In the genomic region with DNA sequence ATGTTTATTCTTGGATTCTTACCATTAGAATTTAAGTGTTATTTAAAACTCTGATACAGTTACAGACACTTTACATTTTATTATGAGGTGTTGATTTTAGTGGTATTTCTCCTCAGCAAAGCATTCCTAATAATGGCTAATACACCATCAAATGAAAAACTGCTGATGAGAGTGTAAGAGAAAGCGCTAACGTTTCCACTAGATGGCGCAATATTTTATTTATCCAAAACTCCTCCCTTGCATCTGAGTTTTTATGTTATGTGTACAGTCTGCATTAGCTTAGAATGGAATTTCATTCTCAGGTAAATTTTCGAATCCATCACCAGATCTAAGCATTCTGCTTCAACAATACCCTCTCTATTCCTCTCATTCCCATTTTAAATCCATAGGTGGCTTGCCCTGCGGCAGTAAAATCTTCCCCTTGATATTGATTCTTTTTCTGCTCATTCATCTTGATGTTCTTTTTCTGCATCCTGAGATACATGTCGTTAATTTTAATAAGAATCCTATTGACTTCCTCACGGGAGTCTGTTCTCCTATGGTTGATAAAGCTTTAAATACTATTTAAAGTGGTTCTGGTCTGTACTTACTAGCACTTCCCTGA, we compare ENCODE assay signal across 9 cellular contexts. TPM values are rescaled to one million over a fixed set of nuclear protein-coding genes. Genes with fewer than 3 reads are reported as not detected.
DNase-seq lines count a peak whose midpoint lies in the region; ATAC-seq and TF ChIP-seq lines count a peak whose summit lies in the region.
"Had no signal": no experiment of that assay in that cellular context is flagged by ENCODE, and none has a peak within 500 bp of the region (broad histone marks: within the 10 kb centered on the region; RNA-seq: fewer than 3 reads in every experiment).

No MANE protein-coding gene starts in this region.

- no peak overlapping the region for H3K4me3 ChIP-seq in Peyer's patch
- H3K4me3 ChIP-seq in esophagus muscularis mucosa: no peak overlapping the region
- no peak overlapping the region for H3K4me3 ChIP-seq in neural progenitor cell

- no peaks in the 10 kb centered on the region for H3K27me3 ChIP-seq in Peyer's patch
- no peaks in the 10 kb centered on the region for H3K27me3 ChIP-seq in esophagus muscularis mucosa
- no peaks in the 10 kb centered on the region for H3K27me3 ChIP-seq in neural progenitor cell

- TF ChIP-seq EP300 in Ishikawa (IDR thresholded peaks at IDR 0.05; ENCODE audit: borderline replicate concordance) (no peak), esophagus muscularis mucosa (IDR thresholded peaks at IDR 0.05) (no peak)

- peaks cover 3% of the 10 kb centered on the region for H3F3A ChIP-seq in neural progenitor cell (ENCODE audit: low read depth)

- peak; percentile 90 for ATAC-seq in GM21737 (IDR thresholded peaks at IDR 0.05; ENCODE audit: unreplicated experiment)
- no peak for ATAC-seq in HG03025 (IDR thresholded peaks at IDR 0.05; ENCODE audit: low FRiP score, unreplicated experiment)

- no peak overlapping the region for H3K4me2 ChIP-seq in neural progenitor cell

- no peaks in the 10 kb centered on the region for H3K36me3 Mint-ChIP-seq in neural progenitor cell
- H3K36me3 Mint-ChIP-seq: activated naive CD8-positive, alpha-beta T cell had no signal

- H3K9me3 ChIP-seq in Peyer's patch (no peaks in the 10 kb centered on the region), esophagus muscularis mucosa (no peaks in the 10 kb centered on the region), neural progenitor cell (ENCODE audit: low read depth) (no peaks in the 10 kb centered on the region)

- no peak overlapping the region for H3K4me3 Mint-ChIP-seq in neural progenitor cell
- H3K4me3 Mint-ChIP-seq: activated naive CD8-positive, alpha-beta T cell had no signal

- 17% methylated on average over 7 of the region's 7 CpGs for WGBS in esophagus muscularis mucosa

- TF ChIP-seq POLR2A in Peyer's patch (IDR thresholded peaks at IDR 0.05) (no peak), esophagus muscularis mucosa (IDR thresholded peaks at IDR 0.05; ENCODE audit: low read depth) (no peak)

- DNase-seq in NOMO-1 treated with DMSO at 0.1 percent for 48 hours (lab: John Stamatoyannopoulos, UW; ENCODE audit: unreplicated experiment): peak; percentile 19
- DNase-seq in NOMO-1 treated with dmso at 0.1 percent for 144 hours (lab: John Stamatoyannopoulos, UW; ENCODE audit: unreplicated experiment): no peak
- DNase-seq in Peyer's patch: no peak
- DNase-seq in esophagus muscularis mucosa (ENCODE audit: extremely low spot score): no peak
- DNase-seq in neural progenitor cell (ENCODE audit: low spot score): peak; percentile 61

- H2AFZ ChIP-seq in neural progenitor cell (replicated peaks): peak overlapping the region; percentile 20

- H3K79me2 ChIP-seq in neural progenitor cell (ENCODE audit: low read depth): no peaks in the 10 kb centered on the region

- no peaks in the 10 kb centered on the region for H4K20me1 ChIP-seq in neural progenitor cell (ENCODE audit: low read depth)

- no peaks in the 10 kb centered on the region for H3K27me3 Mint-ChIP-seq in neural progenitor cell (ENCODE audit: insufficient read depth, low read depth)

- intact Hi-C loops in esophagus muscularis mucosa (cut with DNase I): loop anchor here (2.0 kb wide), 1 partner anchor 16 kb away; no protein-coding TSS in a partner anchor

- no peaks in the 10 kb centered on the region for H3K9me3 Mint-ChIP-seq in neural progenitor cell

- H3K36me3 ChIP-seq in Peyer's patch (peaks cover 0 to 6% (median 0%) of the 10 kb centered on the region in 3 donors), esophagus muscularis mucosa (no peaks in the 10 kb centered on the region), neural progenitor cell (no peaks in the 10 kb centered on the region)

- no peak overlapping the region for H3K27ac Mint-ChIP-seq in neural progenitor cell
- H3K27ac Mint-ChIP-seq: activated naive CD8-positive, alpha-beta T cell had no signal

- no peak overlapping the region for H3K9ac ChIP-seq in neural progenitor cell

- H3K4me1 ChIP-seq in Peyer's patch (no peaks in the 10 kb centered on the region), esophagus muscularis mucosa (no peaks in the 10 kb centered on the region), neural progenitor cell (no peaks in the 10 kb centered on the region)

- TF ChIP-seq CTCF in Peyer's patch (IDR thresholded peaks at IDR 0.05) (peak in 5 of 6 experiments; percentile 28 to 67 (median 65)), esophagus muscularis mucosa (IDR thresholded peaks at IDR 0.05) (peak; percentile 60 to 72 (median 71)), neural progenitor cell (IDR thresholded peaks at IDR 0.05) (peak; percentile 83)

- no peaks in the 10 kb centered on the region for H3K4me1 Mint-ChIP-seq in neural progenitor cell

- H3K27ac ChIP-seq in Peyer's patch (no peak overlapping the region), esophagus muscularis mucosa (replicated peaks in 1 of 4) (no peak overlapping the region), neural progenitor cell (no peak overlapping the region)

- peak; percentile 39; the same call in 1 of the 2 replicates for TF ChIP-seq RAD21 in Ishikawa (IDR thresholded peaks at IDR 0.05; ENCODE audit: low read depth)

TF ChIP-seq in Ishikawa, 13 proteins besides CTCF, POLR2A, EP300 and RAD21:
- TF ChIP-seq, protein P1, sequence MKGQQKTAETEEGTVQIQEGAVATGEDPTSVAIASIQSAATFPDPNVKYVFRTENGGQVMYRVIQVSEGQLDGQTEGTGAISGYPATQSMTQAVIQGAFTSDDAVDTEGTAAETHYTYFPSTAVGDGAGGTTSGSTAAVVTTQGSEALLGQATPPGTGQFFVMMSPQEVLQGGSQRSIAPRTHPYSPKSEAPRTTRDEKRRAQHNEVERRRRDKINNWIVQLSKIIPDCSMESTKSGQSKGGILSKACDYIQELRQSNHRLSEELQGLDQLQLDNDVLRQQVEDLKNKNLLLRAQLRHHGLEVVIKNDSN (IDR thresholded peaks at IDR 0.05): no peak
- TF ChIP-seq NFIC (IDR thresholded peaks at IDR 0.05) (no peak), CREB1 (IDR thresholded peaks at IDR 0.05; ENCODE audit: low read depth) (no peak), ZBTB7A (IDR thresholded peaks at IDR 0.05; ENCODE audit: low read depth) (no peak), TAF1 (IDR thresholded peaks at IDR 0.05; ENCODE audit: low read depth) (no peak), TCF12 (IDR thresholded peaks at IDR 0.05; ENCODE audit: low read depth) (no peak), CEBPB (IDR thresholded peaks at IDR 0.05) (no peak), EGR1 (IDR thresholded peaks at IDR 0.05) (no peak), YY1 (IDR thresholded peaks at IDR 0.05; ENCODE audit: low read depth) (no peak), TEAD4 (IDR thresholded peaks at IDR 0.05) (no peak)
- TF ChIP-seq, protein P2, sequence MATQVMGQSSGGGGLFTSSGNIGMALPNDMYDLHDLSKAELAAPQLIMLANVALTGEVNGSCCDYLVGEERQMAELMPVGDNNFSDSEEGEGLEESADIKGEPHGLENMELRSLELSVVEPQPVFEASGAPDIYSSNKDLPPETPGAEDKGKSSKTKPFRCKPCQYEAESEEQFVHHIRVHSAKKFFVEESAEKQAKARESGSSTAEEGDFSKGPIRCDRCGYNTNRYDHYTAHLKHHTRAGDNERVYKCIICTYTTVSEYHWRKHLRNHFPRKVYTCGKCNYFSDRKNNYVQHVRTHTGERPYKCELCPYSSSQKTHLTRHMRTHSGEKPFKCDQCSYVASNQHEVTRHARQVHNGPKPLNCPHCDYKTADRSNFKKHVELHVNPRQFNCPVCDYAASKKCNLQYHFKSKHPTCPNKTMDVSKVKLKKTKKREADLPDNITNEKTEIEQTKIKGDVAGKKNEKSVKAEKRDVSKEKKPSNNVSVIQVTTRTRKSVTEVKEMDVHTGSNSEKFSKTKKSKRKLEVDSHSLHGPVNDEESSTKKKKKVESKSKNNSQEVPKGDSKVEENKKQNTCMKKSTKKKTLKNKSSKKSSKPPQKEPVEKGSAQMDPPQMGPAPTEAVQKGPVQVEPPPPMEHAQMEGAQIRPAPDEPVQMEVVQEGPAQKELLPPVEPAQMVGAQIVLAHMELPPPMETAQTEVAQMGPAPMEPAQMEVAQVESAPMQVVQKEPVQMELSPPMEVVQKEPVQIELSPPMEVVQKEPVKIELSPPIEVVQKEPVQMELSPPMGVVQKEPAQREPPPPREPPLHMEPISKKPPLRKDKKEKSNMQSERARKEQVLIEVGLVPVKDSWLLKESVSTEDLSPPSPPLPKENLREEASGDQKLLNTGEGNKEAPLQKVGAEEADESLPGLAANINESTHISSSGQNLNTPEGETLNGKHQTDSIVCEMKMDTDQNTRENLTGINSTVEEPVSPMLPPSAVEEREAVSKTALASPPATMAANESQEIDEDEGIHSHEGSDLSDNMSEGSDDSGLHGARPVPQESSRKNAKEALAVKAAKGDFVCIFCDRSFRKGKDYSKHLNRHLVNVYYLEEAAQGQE (IDR thresholded peaks at IDR 0.05; ENCODE audit: low read depth): no peak
- TF ChIP-seq, protein P3, sequence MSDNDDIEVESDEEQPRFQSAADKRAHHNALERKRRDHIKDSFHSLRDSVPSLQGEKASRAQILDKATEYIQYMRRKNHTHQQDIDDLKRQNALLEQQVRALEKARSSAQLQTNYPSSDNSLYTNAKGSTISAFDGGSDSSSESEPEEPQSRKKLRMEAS (IDR thresholded peaks at IDR 0.05): no peak

RNA-seq across cellular contexts. Expression of a gene that starts 53.9 kb away (rescaled TPM):
- 10 to 100 TPM; 22.4 to 54.9 (median 34.5) TPM for total RNA-seq in Peyer's patch
- 10 to 100 TPM; 74.5 to 90.9 (median 75.7) TPM for total RNA-seq in esophagus muscularis mucosa
- total RNA-seq in neural progenitor cell (ENCODE audit: low replicate concordance): 120 and 135 TPM in 2 replicates

RNA-seq across cellular contexts. Expression of a gene that starts 54.1 kb away (rescaled TPM):
- 1 to 10 TPM in 3 of 4 donors, not detected in 1; 1.7 to 3.1 (median 1.8) TPM for total RNA-seq in Peyer's patch
- 1 to 10 TPM; 1.4 to 5.8 (median 2.1) TPM for total RNA-seq in esophagus muscularis mucosa
- 3.0 and 4.4 TPM in 2 replicates for total RNA-seq in neural progenitor cell (ENCODE audit: low replicate concordance)

Comparison
In these comparisons a context has a peak if more than half of its experiments do, and no peak if none do; other contexts are left out.
1. DNase-seq: peak in NOMO-1 treated with DMSO at 0.1 percent for 48 hours (single experiment) and neural progenitor cell (single experiment); none in NOMO-1 treated with dmso at 0.1 percent for 144 hours (single experiment), Peyer's patch (0 of 3) and esophagus muscularis mucosa (single experiment).
2. Peak in every context shown above with its lines, with median percentiles within 50 percentile points of each other: CTCF ChIP-seq.